Comparison of ENCODE assay signal across 11 cellular contexts in genomic region chr2:108806362-108806761, GRCh38.
"Had no signal": no experiment of that assay in that cellular context is flagged by ENCODE, and none has a peak within 500 bp of the region (broad histone marks: within the 10 kb centered on the region; RNA-seq: fewer than 3 reads in every experiment).

No MANE protein-coding gene starts in this region.

- H3K9me3 ChIP-seq: thyroid gland had no signal

- H3K27me3 ChIP-seq: thyroid gland had no signal

- DNase-seq: activated CD4-positive, alpha-beta T cell treated with anti-CD3 and anti-CD28 coated beads for 1 hour; activated CD4-positive, alpha-beta T cell treated with anti-CD3 and anti-CD28 coated beads, Interleukin-2, amount 50 U/mL, for 4 hours; activated gamma-delta T cell treated with Interleukin-2 at 50 U/mL for 16 hours; hypothalamus; islet precursor cell; left colon; lower lobe of right lung; stimulated activated naive CD4-positive, alpha-beta T cell; thyroid gland had no signal

- H3K36me3 ChIP-seq: thyroid gland had no signal

- ATAC-seq: activated naive CD4-positive, alpha-beta T cell treated with anti-CD3 and anti-CD28 coated beads, Interleukin-2, amount 50 U/mL, for 72 hours; left colon; lower lobe of right lung had no signal

- H3K4me3 ChIP-seq: lower lobe of right lung, thyroid gland had no signal

- H3K4me1 ChIP-seq: lower lobe of right lung, thyroid gland had no signal

- H3K27ac ChIP-seq: epithelial cell of prostate, lower lobe of right lung, thyroid gland had no signal
